Comparison of ENCODE assay signal across 11 cellular contexts in the genomic region with DNA sequence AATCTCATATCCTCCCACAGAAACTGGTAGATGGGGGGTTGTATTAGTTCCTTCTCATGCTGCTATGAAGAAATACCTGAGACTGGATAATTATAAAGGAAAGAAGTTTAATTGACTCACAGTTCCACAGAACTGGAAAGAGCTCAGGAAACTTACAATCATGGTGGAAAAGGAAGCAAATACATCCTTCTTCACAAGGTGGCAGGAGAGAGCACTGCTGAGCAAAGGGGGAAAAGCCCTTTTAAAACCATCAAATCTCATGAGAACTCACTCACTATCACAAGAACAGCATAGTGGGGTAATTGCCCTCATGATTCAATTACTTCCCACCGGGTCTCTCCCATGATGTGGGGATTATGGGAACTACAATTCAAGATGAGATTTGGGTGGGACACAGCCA.
DNase-seq lines count a peak whose midpoint lies in the region; ATAC-seq and TF ChIP-seq lines count a peak whose summit lies in the region.
"Had no signal": no experiment of that assay in that cellular context is flagged by ENCODE, and none has a peak within 500 bp of the region (broad histone marks: within the 10 kb centered on the region; RNA-seq: fewer than 3 reads in every experiment).

No MANE protein-coding gene starts in this region.

- H3K36me3 ChIP-seq in Caco-2 (ENCODE audit: control insufficient read depth, insufficient read depth, low read length): no peaks in the 10 kb centered on the region
- no peaks in the 10 kb centered on the region for H3K36me3 ChIP-seq in hepatocyte (replicated peaks; ENCODE audit: insufficient read depth, low read depth)
- H3K36me3 ChIP-seq: gastroesophageal sphincter, tibial artery had no signal

- no TSS peak for BruUV-seq in Caco-2 (replicated peaks; lab: Mats Ljungman, UMichigan)

- CTCF ChIA-PET in Caco-2 (lab: Charles Lee): interaction anchor here (1.6 kb wide), 1 partner anchor 31 kb away, joined by 3 read pairs; no protein-coding TSS in a partner anchor

- H3K4me1 Mint-ChIP-seq in Caco-2 (ENCODE audit: low read depth, unreplicated experiment): peaks cover 19% of the 10 kb centered on the region

- H3K9me3 ChIP-seq in Caco-2: no peaks in the 10 kb centered on the region
- no peaks in the 10 kb centered on the region for H3K9me3 ChIP-seq in hepatocyte (ENCODE audit: low read depth)
- H3K9me3 ChIP-seq: gastroesophageal sphincter, tibial artery had no signal

- H3K79me2 ChIP-seq in hepatocyte: no peaks in the 10 kb centered on the region

- H3K27me3 Mint-ChIP-seq in Caco-2 (ENCODE audit: insufficient read depth, unreplicated experiment): no peaks in the 10 kb centered on the region

- H3K27me3 ChIP-seq in Caco-2 (replicated peaks; ENCODE audit: control insufficient read depth, insufficient read depth, low read length) (no peaks in the 10 kb centered on the region; the same call in 1 of the 2 replicates), hepatocyte (no peaks in the 10 kb centered on the region)
- H3K27me3 ChIP-seq: gastroesophageal sphincter, tibial artery had no signal

- 0 out of 3 replicates have a peak, but pooled peaks have one; percentile 47 for ATAC-seq in SK-N-SH treated with all-trans-retinoic acid at 6 μM for 48 hours
- ATAC-seq: activated naive CD4-positive, alpha-beta T cell treated with anti-CD3 and anti-CD28 coated beads, Interleukin-2, amount 50 U/mL, for 72 hours; gastroesophageal sphincter had no signal

- peaks cover 5% of the 10 kb centered on the region; the same call in 1 of the 2 replicates for H3K4me1 ChIP-seq in Caco-2
- H3K4me1 ChIP-seq in hepatocyte (ENCODE audit: insufficient read depth): peaks cover 5% of the 10 kb centered on the region
- H3K4me1 ChIP-seq: gastroesophageal sphincter, tibial artery had no signal

- no peaks in the 10 kb centered on the region for H3K9me2 ChIP-seq in hepatocyte (replicated peaks; ENCODE audit: insufficient read depth)

- H3K27ac Mint-ChIP-seq in Caco-2 (ENCODE audit: unreplicated experiment): no peak overlapping the region
- H3K27ac Mint-ChIP-seq: activated naive CD4-positive, alpha-beta T cell treated with anti-CD3 and anti-CD28 coated beads, Interleukin-2, amount 50 U/mL, for 72 hours had no signal

- H3K9me3 Mint-ChIP-seq in Caco-2 (ENCODE audit: unreplicated experiment): no peaks in the 10 kb centered on the region
- H3K9me3 Mint-ChIP-seq: activated naive CD4-positive, alpha-beta T cell treated with anti-CD3 and anti-CD28 coated beads, Interleukin-2, amount 50 U/mL, for 72 hours had no signal

- H4K20me1 ChIP-seq in hepatocyte (ENCODE audit: insufficient read depth, poor library complexity, severe bottlenecking): no peaks in the 10 kb centered on the region

- H3K4me2 ChIP-seq in hepatocyte: no peak overlapping the region

- TF ChIP-seq CTCF in Caco-2 (IDR thresholded peaks at IDR 0.05; ENCODE audit: insufficient read depth in 1 of 2, low read depth in 1 of 2, low read length in 1 of 2, severe bottlenecking in 1 of 2, unreplicated experiment in 1 of 2) (peak; percentile 25 to 44), hepatocyte (IDR thresholded peaks at IDR 0.05; ENCODE audit: poor library complexity) (peak; percentile 26)

- H3K4me3 ChIP-seq in Caco-2 (ENCODE audit: low read depth, low read length) (no peak overlapping the region), hepatocyte (no peak overlapping the region)
- H3K4me3 ChIP-seq: gastroesophageal sphincter, tibial artery had no signal

- H2AFZ ChIP-seq in hepatocyte: no peak overlapping the region

- H3K27ac ChIP-seq in hepatocyte: no peak overlapping the region
- H3K27ac ChIP-seq: gastroesophageal sphincter, tibial artery had no signal

- no peak overlapping the region for H3K4me3 Mint-ChIP-seq in Caco-2 (ENCODE audit: unreplicated experiment)

- POLR2A ChIA-PET in Caco-2 (lab: Charles Lee): no interaction called here

- DNase-seq in Caco-2: peak in 1 of 2 experiments; percentile 2
- peak; percentile 22 for DNase-seq in HCEC 1CT
- DNase-seq in hepatocyte (ENCODE audit: low spot score): no peak
- no peak for DNase-seq in NCI-H187 treated with DMSO at 0.1 percent for 48 hours (lab: John Stamatoyannopoulos, UW)
- DNase-seq in HK-2 (ENCODE audit: unreplicated experiment): no peak
- DNase-seq in C1 segment of cervical spinal cord (lab: John Stamatoyannopoulos, UW): no peak
- DNase-seq in SHP77 (lab: John Stamatoyannopoulos, UW): no peak
- DNase-seq: tibial artery had no signal

- H3K36me3 Mint-ChIP-seq in Caco-2 (ENCODE audit: insufficient read depth, unreplicated experiment): no peaks in the 10 kb centered on the region
- H3K36me3 Mint-ChIP-seq: activated naive CD4-positive, alpha-beta T cell treated with anti-CD3 and anti-CD28 coated beads, Interleukin-2, amount 50 U/mL, for 72 hours had no signal

- WGBS in hepatocyte (ENCODE audit: low lambda C conversion rate, missing lambda C conversion rate): 71% methylated on average over 1 of the region's 1 CpG

- intact Hi-C loops in Caco-2 (cut with micrococcal nuclease; ENCODE audit: unreplicated experiment): loop anchor here (1.0 kb wide), 1 partner anchor 344 kb away; no protein-coding TSS in a partner anchor

TF ChIP-seq in SK-N-SH treated with all-trans-retinoic acid at 6 μM for 48 hours, 23 proteins besides CTCF, POLR2A, EP300 and RAD21:
- TF ChIP-seq, protein P1, sequence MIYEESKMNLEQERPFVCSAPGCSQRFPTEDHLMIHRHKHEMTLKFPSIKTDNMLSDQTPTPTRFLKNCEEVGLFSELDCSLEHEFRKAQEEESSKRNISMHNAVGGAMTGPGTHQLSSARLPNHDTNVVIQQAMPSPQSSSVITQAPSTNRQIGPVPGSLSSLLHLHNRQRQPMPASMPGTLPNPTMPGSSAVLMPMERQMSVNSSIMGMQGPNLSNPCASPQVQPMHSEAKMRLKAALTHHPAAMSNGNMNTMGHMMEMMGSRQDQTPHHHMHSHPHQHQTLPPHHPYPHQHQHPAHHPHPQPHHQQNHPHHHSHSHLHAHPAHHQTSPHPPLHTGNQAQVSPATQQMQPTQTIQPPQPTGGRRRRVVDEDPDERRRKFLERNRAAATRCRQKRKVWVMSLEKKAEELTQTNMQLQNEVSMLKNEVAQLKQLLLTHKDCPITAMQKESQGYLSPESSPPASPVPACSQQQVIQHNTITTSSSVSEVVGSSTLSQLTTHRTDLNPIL (CRISPR knock-in tag; IDR thresholded peaks at IDR 0.05; ENCODE audit: low read depth): no peak
- TF ChIP-seq ZNF565 (CRISPR knock-in tag; conservative IDR thresholded peaks at IDR 0.05; ENCODE audit: low read depth): no peak
- TF ChIP-seq, protein P2, sequence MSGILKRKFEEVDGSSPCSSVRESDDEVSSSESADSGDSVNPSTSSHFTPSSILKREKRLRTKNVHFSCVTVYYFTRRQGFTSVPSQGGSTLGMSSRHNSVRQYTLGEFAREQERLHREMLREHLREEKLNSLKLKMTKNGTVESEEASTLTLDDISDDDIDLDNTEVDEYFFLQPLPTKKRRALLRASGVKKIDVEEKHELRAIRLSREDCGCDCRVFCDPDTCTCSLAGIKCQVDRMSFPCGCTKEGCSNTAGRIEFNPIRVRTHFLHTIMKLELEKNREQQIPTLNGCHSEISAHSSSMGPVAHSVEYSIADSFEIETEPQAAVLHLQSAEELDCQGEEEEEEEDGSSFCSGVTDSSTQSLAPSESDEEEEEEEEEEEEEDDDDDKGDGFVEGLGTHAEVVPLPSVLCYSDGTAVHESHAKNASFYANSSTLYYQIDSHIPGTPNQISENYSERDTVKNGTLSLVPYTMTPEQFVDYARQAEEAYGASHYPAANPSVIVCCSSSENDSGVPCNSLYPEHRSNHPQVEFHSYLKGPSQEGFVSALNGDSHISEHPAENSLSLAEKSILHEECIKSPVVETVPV (CRISPR knock-in tag; IDR thresholded peaks at IDR 0.05): no peak
- TF ChIP-seq ZC3H10 (CRISPR knock-in tag; IDR thresholded peaks at IDR 0.05): no peak
- TF ChIP-seq, protein P3, sequence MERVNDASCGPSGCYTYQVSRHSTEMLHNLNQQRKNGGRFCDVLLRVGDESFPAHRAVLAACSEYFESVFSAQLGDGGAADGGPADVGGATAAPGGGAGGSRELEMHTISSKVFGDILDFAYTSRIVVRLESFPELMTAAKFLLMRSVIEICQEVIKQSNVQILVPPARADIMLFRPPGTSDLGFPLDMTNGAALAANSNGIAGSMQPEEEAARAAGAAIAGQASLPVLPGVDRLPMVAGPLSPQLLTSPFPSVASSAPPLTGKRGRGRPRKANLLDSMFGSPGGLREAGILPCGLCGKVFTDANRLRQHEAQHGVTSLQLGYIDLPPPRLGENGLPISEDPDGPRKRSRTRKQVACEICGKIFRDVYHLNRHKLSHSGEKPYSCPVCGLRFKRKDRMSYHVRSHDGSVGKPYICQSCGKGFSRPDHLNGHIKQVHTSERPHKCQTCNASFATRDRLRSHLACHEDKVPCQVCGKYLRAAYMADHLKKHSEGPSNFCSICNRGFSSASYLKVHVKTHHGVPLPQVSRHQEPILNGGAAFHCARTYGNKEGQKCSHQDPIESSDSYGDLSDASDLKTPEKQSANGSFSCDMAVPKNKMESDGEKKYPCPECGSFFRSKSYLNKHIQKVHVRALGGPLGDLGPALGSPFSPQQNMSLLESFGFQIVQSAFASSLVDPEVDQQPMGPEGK (CRISPR knock-in tag; IDR thresholded peaks at IDR 0.05; ENCODE audit: borderline replicate concordance): no peak
- no peak for TF ChIP-seq ZFP3 (CRISPR knock-in tag; IDR thresholded peaks at IDR 0.05)
- no peak for TF ChIP-seq PPARA (CRISPR knock-in tag; IDR thresholded peaks at IDR 0.05; ENCODE audit: borderline replicate concordance)
- no peak for TF ChIP-seq TOX (CRISPR knock-in tag; IDR thresholded peaks at IDR 0.05; ENCODE audit: borderline replicate concordance)
- no peak for TF ChIP-seq SNAI2 (CRISPR knock-in tag; IDR thresholded peaks at IDR 0.05)
- no peak for TF ChIP-seq ZNF8 (CRISPR knock-in tag; IDR thresholded peaks at IDR 0.05)
- TF ChIP-seq GLIS3 (CRISPR knock-in tag; IDR thresholded peaks at IDR 0.05): no peak
- no peak for TF ChIP-seq ISL1 (CRISPR knock-in tag; IDR thresholded peaks at IDR 0.05)
- TF ChIP-seq ESRRG (CRISPR knock-in tag; IDR thresholded peaks at IDR 0.05): no peak
